18 cellular contexts compared by ENCODE assay signal in genomic region chr4:151743128-151743854, GRCh38. TPM values are rescaled to one million over a fixed set of nuclear protein-coding genes. Genes with fewer than 3 reads are reported as not detected.
A peak's percentile ranks its signal among the peaks of the same experiment; 100 is the strongest.
DNase-seq lines count a peak whose midpoint lies in the region; ATAC-seq, FAIRE-seq and TF ChIP-seq lines count a peak whose summit lies in the region.
"Had no signal": no experiment of that assay in that cellular context is flagged by ENCODE, and none has a peak within 500 bp of the region (broad histone marks: within the 10 kb centered on the region; RNA-seq: fewer than 3 reads in every experiment).

No MANE protein-coding gene starts in this region.

- no peaks in the 10 kb centered on the region for H3K27me3 ChIP-seq in HUES48 (ENCODE audit: control insufficient read depth, insufficient read depth, low read length)
- H3K27me3 ChIP-seq in GM12878 (replicated peaks in 1 of 2; ENCODE audit: control insufficient read depth in 2 of 2, insufficient read depth in 2 of 2, low read length in 1 of 2) = no peaks in the 10 kb centered on the region
- H3K27me3 ChIP-seq: gastrocnemius medialis had no signal

- no peak overlapping the region for H3K4me3 ChIP-seq in HUES48 (ENCODE audit: low read depth, low read length)
- no peak overlapping the region for H3K4me3 ChIP-seq in GM12878
- H3K4me3 ChIP-seq: gastrocnemius medialis, lung had no signal

- H3K36me3 ChIP-seq in HUES48 (ENCODE audit: control insufficient read depth, insufficient read depth, low read length) = no peaks in the 10 kb centered on the region
- no peaks in the 10 kb centered on the region; a peak in 1 of 4 replicates for H3K36me3 ChIP-seq in GM12878 (ENCODE audit: control insufficient read depth in 2 of 2, insufficient read depth in 2 of 2, low read length in 1 of 2)
- H3K36me3 ChIP-seq: gastrocnemius medialis had no signal

- in situ Hi-C loops in GM13977 (cut with MboI; ENCODE audit: low pct_unique_long_range_greater_than_20kb, low sequenced_read_pairs, unreplicated experiment) = no loop called here
- in situ Hi-C loops in GM12878 (cut with MboI) = no loop called here

- H3K9ac ChIP-seq in HUES48 (ENCODE audit: low read depth, low read length) (no peak overlapping the region), GM12878 (ENCODE audit: control insufficient read depth, insufficient read depth, low read length) (no peak overlapping the region)

- H3K27ac ChIP-seq in HUES48 (ENCODE audit: low read depth, low read length) = peak overlapping the region; percentile 72
- peak overlapping the region; percentile 73 for H3K27ac ChIP-seq in GM12878 (ENCODE audit: control insufficient read depth, insufficient read depth)
- H3K27ac ChIP-seq: gastrocnemius medialis, RWPE1 had no signal

- 0 out of 4 replicates have a peak, but pooled peaks of 1 of the 2 experiments have one; percentile 41 for TF ChIP-seq EP300 in GM12878 (IDR thresholded peaks at IDR 0.05; ENCODE audit: borderline replicate concordance in 1 of 2, control insufficient read depth in 1 of 2, low read depth in 2 of 2, low read length in 2 of 2)

- peak; percentile 34 for DNase-seq in GM13977 (ENCODE audit: low spot score)
- peak; percentile 66 for DNase-seq in GM12878 (ENCODE audit: low read depth, low spot score)
- peak; percentile 83 for DNase-seq in kidney tubule cell (ENCODE audit: low spot score)
- DNase-seq in stimulated activated naive CD4-positive, alpha-beta T cell (lab: John Stamatoyannopoulos, UW) = no peak
- DNase-seq in posterior cingulate gyrus = no peak
- DNase-seq in H54 (ENCODE audit: insufficient read length, low spot score) = no peak
- DNase-seq in head of caudate nucleus = no peak
- DNase-seq: activated CD8-positive, alpha-beta memory T cell treated with anti-CD3 and anti-CD28 coated beads for 24 hours; gastrocnemius medialis; NCI-H1105 treated with DMSO at 0.1 percent for 48 hours; NCI-H82; nephron progenitor cell; substantia nigra; T-helper 1 cell had no signal

- H4K20me1 ChIP-seq in GM12878 (ENCODE audit: control insufficient read depth, insufficient read depth) = no peaks in the 10 kb centered on the region

- peak overlapping the region; percentile 7; the same call in 1 of the 2 replicates for H2AFZ ChIP-seq in GM12878 (ENCODE audit: control insufficient read depth, low read depth, low read length)

- H3K79me2 ChIP-seq in GM12878 (ENCODE audit: control insufficient read depth, insufficient read depth, low read length) = no peaks in the 10 kb centered on the region

- H3K4me1 ChIP-seq in HUES48 (ENCODE audit: control insufficient read depth, insufficient read depth, low read length) = peaks cover 36% of the 10 kb centered on the region
- H3K4me1 ChIP-seq in GM12878 (ENCODE audit: control insufficient read depth, insufficient read depth, low read length) = peaks cover 23% of the 10 kb centered on the region

- no peak for TF ChIP-seq POLR2A in GM12878 (IDR thresholded peaks at IDR 0.05; ENCODE audit: low read depth, low read length)
- no peak for TF ChIP-seq POLR2A in H54 (IDR thresholded peaks at IDR 0.05; ENCODE audit: low read depth, low read length)

- TF ChIP-seq CTCF in GM13977 (IDR thresholded peaks at IDR 0.05; ENCODE audit: extremely low read depth, insufficient read depth, missing control alignments) = peak; percentile 19
- TF ChIP-seq CTCF in GM12878 (IDR thresholded peaks at IDR 0.05 in 2 of 3, conservative IDR thresholded peaks at IDR 0.05 in 1 of 3; ENCODE audit: control insufficient read depth in 2 of 3, extremely low read depth in 1 of 3, insufficient read depth in 1 of 3, low read depth in 3 of 3, low read length in 3 of 3) = peak in 1 of 3 experiments; percentile 34; a peak in 1 of 6 replicates

- SMC1A ChIA-PET in GM12878 (lab: Charles Lee; ENCODE audit: uncharacterized antibody, unreplicated experiment) = interaction anchor here (0.6 to 1.9 kb wide), 16 partner anchors 9 to 711 kb away, joined by 3 to 9 read pairs (median 3); no protein-coding TSS in a partner anchor

- BruUV-seq in GM12878 (replicated peaks; lab: Mats Ljungman, UMichigan) = no TSS peak

- H3K9me3 ChIP-seq in HUES48 (ENCODE audit: control insufficient read depth, insufficient read depth, low read length) (no peaks in the 10 kb centered on the region), GM12878 (replicated peaks; ENCODE audit: control insufficient read depth, insufficient read depth, low read length) (no peaks in the 10 kb centered on the region; the same call in 2 of the 3 replicates)
- H3K9me3 ChIP-seq: gastrocnemius medialis had no signal

- FAIRE-seq in GM12878 (lab: Jason Lieb, UNC) (no peak), H54 (lab: Jason Lieb, UNC) (no peak)

- POLR2A ChIA-PET in GM12878 (lab: Charles Lee) = interaction anchor here (1.5 kb wide), 1 partner anchor 18 kb away, joined by 3 read pairs; the partner anchor contains the start of gene GATB

- CTCF ChIA-PET in GM12878 (lab: Yijun Ruan, JAX) = interaction anchor here (0.9 to 1.9 kb wide), 6 partner anchors 17 to 605 kb away, joined by 3 to 7 read pairs (median 4); partner anchors contain the start of gene GATB

- peak overlapping the region; percentile 17; the same call in 1 of the 2 replicates for H3K4me2 ChIP-seq in GM12878 (ENCODE audit: control insufficient read depth, insufficient read depth)

- TF ChIP-seq RAD21 in GM12878 (IDR thresholded peaks at IDR 0.05; ENCODE audit: insufficient read depth, low read depth, low read length) = 0 out of 2 replicates have a peak, but pooled peaks have one; percentile 11

- RAD21 ChIA-PET in GM12878 (lab: Charles Lee; ENCODE audit: unreplicated experiment) = interaction anchor here (0.6 to 2.7 kb wide), 4 partner anchors 9 to 561 kb away, joined by 3 to 11 read pairs (median 4); no protein-coding TSS in a partner anchor

- WGBS in GM12878 (ENCODE audit: insufficient coverage, insufficient replicate concordance, low lambda C conversion rate, missing lambda C conversion rate) = 85% methylated on average over 3 of the region's 3 CpGs

- intact Hi-C loops in GM12878 (cut with micrococcal nuclease; ENCODE audit: unreplicated experiment) (loop anchor here (1.0 to 2.0 kb wide), 2 partner anchors 56 to 144 kb away; no protein-coding TSS in a partner anchor), posterior cingulate gyrus (cut with DNase I) (no loop called here), head of caudate nucleus (cut with DNase I) (no loop called here)

- peak; percentile 86 for ATAC-seq in GM12878
- ATAC-seq: gastrocnemius medialis, sciatic nerve had no signal

TF ChIP-seq in GM12878, 131 proteins besides CTCF, POLR2A, EP300 and RAD21 (continues in another document):
- TF ChIP-seq SIX5 (IDR thresholded peaks at IDR 0.05; ENCODE audit: low read depth, low read length, severe bottlenecking) (no peak), ATF2 (IDR thresholded peaks at IDR 0.05; ENCODE audit: low read length) (peak; percentile 70; the same call in 1 of the 2 replicates)
- TF ChIP-seq, protein P1, sequence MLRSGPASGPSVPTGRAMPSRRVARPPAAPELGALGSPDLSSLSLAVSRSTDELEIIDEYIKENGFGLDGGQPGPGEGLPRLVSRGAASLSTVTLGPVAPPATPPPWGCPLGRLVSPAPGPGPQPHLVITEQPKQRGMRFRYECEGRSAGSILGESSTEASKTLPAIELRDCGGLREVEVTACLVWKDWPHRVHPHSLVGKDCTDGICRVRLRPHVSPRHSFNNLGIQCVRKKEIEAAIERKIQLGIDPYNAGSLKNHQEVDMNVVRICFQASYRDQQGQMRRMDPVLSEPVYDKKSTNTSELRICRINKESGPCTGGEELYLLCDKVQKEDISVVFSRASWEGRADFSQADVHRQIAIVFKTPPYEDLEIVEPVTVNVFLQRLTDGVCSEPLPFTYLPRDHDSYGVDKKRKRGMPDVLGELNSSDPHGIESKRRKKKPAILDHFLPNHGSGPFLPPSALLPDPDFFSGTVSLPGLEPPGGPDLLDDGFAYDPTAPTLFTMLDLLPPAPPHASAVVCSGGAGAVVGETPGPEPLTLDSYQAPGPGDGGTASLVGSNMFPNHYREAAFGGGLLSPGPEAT (IDR thresholded peaks at IDR 0.05; ENCODE audit: low read depth) = peak; percentile 49; the same call in 1 of the 2 replicates

RNA-seq across cellular contexts. Expression of gene GATB, which starts 17.5 kb away (rescaled TPM):
- total RNA-seq in GM12878 (2013; cell fraction: nucleolus; rRNA removed) = 38.9 and 40.1 TPM in 2 replicates
- total RNA-seq in GM12878 (2014; rRNA removed) (29.3 and 30.4 TPM in 2 replicates), GM12878 (2014; rRNA removed; fragmentation: Illumina TruSeq; extraction: Trizol) (27.1 and 29.8 TPM in 2 replicates), GM12878 (2021) (31.0 and 31.5 TPM in 2 replicates)
- polyA plus RNA-seq in GM12878 (2011; ENCODE audit: low read depth) = 9.9 TPM
- polyA plus RNA-seq in GM12878 (2011; rRNA removed) (31.4 and 32.4 TPM in 2 replicates), GM12878 (2014; fragmentation: Illumina TruSeq; extraction: Trizol) (32.0 and 34.7 TPM in 2 replicates), GM12878 (2014; fragmentation: Nextera tagmentation; extraction: Ambion mirVana) (10 to 100 TPM; 20.5 to 25.6 TPM), GM12878 (2014; rRNA removed) (29.9 and 32.5 TPM in 2 replicates), GM12878 (2016; fragmentation: Nextera tagmentation; extraction: Ambion mirVana) (10 to 100 TPM; 34.5 to 37.3 TPM)
- polyA plus RNA-seq in GM12878 (2011; cell fraction: cytosol; rRNA removed) = 26.2 and 27.6 TPM in 2 replicates
- polyA plus RNA-seq in GM12878 (2011; cell fraction: nucleus; rRNA removed) = 28.1 and 30.7 TPM in 2 replicates
- polyA plus RNA-seq in GM12878 (2012) = 16.2 and 16.5 TPM in 2 replicates
- polyA minus RNA-seq in GM12878 (2011; rRNA and poly(A)+ RNA removed) = 23.9 and 24.2 TPM in 2 replicates
- polyA minus RNA-seq in GM12878 (2011; cell fraction: cytosol; rRNA and poly(A)+ RNA removed) = 7.2 and 10.4 TPM in 2 replicates
- polyA minus RNA-seq in GM12878 (2011; cell fraction: nucleus; rRNA and poly(A)+ RNA removed) = 16.4 and 22.3 TPM in 2 replicates

Comparison
In these comparisons a context has a peak if more than half of its experiments do, and no peak if none do; other contexts are left out.
1. DNase-seq: peak in GM13977 (single experiment), GM12878 (single experiment) and kidney tubule cell (single experiment); none in stimulated activated naive CD4-positive, alpha-beta T cell (0 of 6), posterior cingulate gyrus (0 of 10), H54 (single experiment) and head of caudate nucleus (0 of 42).